Comparison of ENCODE assay signal across 15 cellular contexts in genomic region chr1:243561588-243562319, GRCh38.
DNase-seq lines count a peak whose midpoint lies in the region; ATAC-seq, FAIRE-seq and TF ChIP-seq lines count a peak whose summit lies in the region.
"Had no signal": no experiment of that assay in that cellular context is flagged by ENCODE, and none has a peak within 500 bp of the region (broad histone marks: within the 10 kb centered on the region; RNA-seq: fewer than 3 reads in every experiment).

No MANE protein-coding gene starts in this region.

- no peak overlapping the region for H3K9ac ChIP-seq in muscle layer of colon (ENCODE audit: low read length)
- H3K9ac ChIP-seq: GM23248 had no signal

- no peak for TF ChIP-seq POLR2A in A549 (IDR thresholded peaks at IDR 0.05; ENCODE audit: low read length)
- TF ChIP-seq POLR2A in H54 (IDR thresholded peaks at IDR 0.05; ENCODE audit: low read depth, low read length): no peak
- TF ChIP-seq POLR2A in transverse colon (IDR thresholded peaks at IDR 0.05): no peak

- TF ChIP-seq CTCF in A549 (IDR thresholded peaks at IDR 0.05): no peak
- TF ChIP-seq CTCF in transverse colon (IDR thresholded peaks at IDR 0.05): no peak

- no peak for TF ChIP-seq EP300 in A549 (IDR thresholded peaks at IDR 0.05)
- TF ChIP-seq EP300 in transverse colon (IDR thresholded peaks at IDR 0.05; ENCODE audit: low read depth): no peak

- no peak overlapping the region for H3K4me3 ChIP-seq in A549
- H3K4me3 ChIP-seq in muscle layer of colon (ENCODE audit: low read depth in 1 of 2, low read length in 2 of 2): no peak overlapping the region
- H3K4me3 ChIP-seq in transverse colon: no peak overlapping the region
- H3K4me3 ChIP-seq: GM23248 had no signal

- H3K27ac ChIP-seq in A549: no peak overlapping the region
- H3K27ac ChIP-seq in muscle layer of colon (ENCODE audit: low read depth, low read length): peak overlapping the region; percentile 0
- H3K27ac ChIP-seq in transverse colon: peak overlapping the region in 3 of 4 donors; percentile 51 to 64 (median 53)
- H3K27ac ChIP-seq: C4-2B, GM23248 had no signal

- no peak for ATAC-seq in A549

- POLR2A ChIA-PET in A549 (lab: Yijun Ruan, JAX): no interaction called here

- DNase-seq in A549 (ENCODE audit: low read depth in 1 of 2, low spot score in 1 of 2): no peak
- no peak for DNase-seq in H54 (ENCODE audit: insufficient read length, low spot score)
- no peak for DNase-seq in transverse colon
- no peak for DNase-seq in glomerular visceral epithelial cell (ENCODE audit: extremely low spot score)
- DNase-seq in HK-2 (ENCODE audit: unreplicated experiment): no peak
- DNase-seq: AML-193; Caco-2; CD4-positive, alpha-beta T cell; GM23248; HCEC 1CT; HFFc6 had no signal

- WGBS in A549 (ENCODE audit: missing lambda C conversion rate): 96% methylated on average over 2 of the region's 2 CpGs
- WGBS in transverse colon (ENCODE audit: low coverage in 1 of 2), 2 donors: 88 to 98% methylated on average over 2 of the region's 2 CpGs

- CTCF ChIA-PET in A549 (lab: Yijun Ruan, JAX): no interaction called here

- H3K4me2 ChIP-seq in A549: no peak overlapping the region

- H3K27me3 ChIP-seq in muscle layer of colon (ENCODE audit: control insufficient read depth in 1 of 2, insufficient read depth in 2 of 2, low read length in 2 of 2) (no peaks in the 10 kb centered on the region), transverse colon (no peaks in the 10 kb centered on the region)

- H3K9me3 ChIP-seq in A549 (peaks cover 8% of the 10 kb centered on the region; the same call in 1 of the 3 replicates), muscle layer of colon (ENCODE audit: low read length) (no peaks in the 10 kb centered on the region), transverse colon (no peaks in the 10 kb centered on the region)
- H3K9me3 ChIP-seq: Caco-2 had no signal

- intact Hi-C loops in transverse colon (cut with DNase I; ENCODE audit: low total_unique reads): no loop called here

- H3K4me1 ChIP-seq in A549: peaks cover 17% of the 10 kb centered on the region
- peaks cover 8% of the 10 kb centered on the region for H3K4me1 ChIP-seq in muscle layer of colon (ENCODE audit: insufficient read depth, low read length)
- no peaks in the 10 kb centered on the region for H3K4me1 ChIP-seq in transverse colon
- H3K4me1 ChIP-seq: Caco-2 had no signal

- in situ Hi-C loops in transverse colon (cut with MboI; ENCODE audit: low pct_ligation_motif_present in 1 of 4, low pct_unique_long_range_greater_than_20kb in 1 of 4, low sequenced_read_pairs in 3 of 4): no loop called here

- TF ChIP-seq RAD21 in A549 (conservative IDR thresholded peaks at IDR 0.05 in 1 of 2, IDR thresholded peaks at IDR 0.05 in 1 of 2): no peak

- FAIRE-seq in A549 (lab: Jason Lieb, UNC) (peak; percentile 36), H54 (lab: Jason Lieb, UNC) (peak; percentile 45)
- FAIRE-seq: GM12891, GM19239 had no signal

- H3K36me3 ChIP-seq in muscle layer of colon (ENCODE audit: insufficient read depth, low read length): peaks cover 12% of the 10 kb centered on the region
- H3K36me3 ChIP-seq in transverse colon: no peaks in the 10 kb centered on the region

TF ChIP-seq in A549, 52 proteins besides CTCF, POLR2A, EP300 and RAD21:
- no peak for TF ChIP-seq CHD4 (IDR thresholded peaks at IDR 0.05; ENCODE audit: borderline replicate concordance)
- no peak for TF ChIP-seq ZFP36 (IDR thresholded peaks at IDR 0.05; ENCODE audit: borderline replicate concordance, partially characterized antibody)
- no peak for TF ChIP-seq NPAS2 (CRISPR knock-in tag; IDR thresholded peaks at IDR 0.05; ENCODE audit: borderline replicate concordance)
- no peak for TF ChIP-seq EHF (CRISPR knock-in tag; IDR thresholded peaks at IDR 0.05)
- TF ChIP-seq MAFK (IDR thresholded peaks at IDR 0.05; ENCODE audit: partially characterized antibody): no peak
- no peak for TF ChIP-seq FOSL2 (IDR thresholded peaks at IDR 0.05)
- no peak for TF ChIP-seq FOSL2 (CRISPR knock-in tag; IDR thresholded peaks at IDR 0.05)
- no peak for TF ChIP-seq HEYL (CRISPR knock-in tag; IDR thresholded peaks at IDR 0.05)
- TF ChIP-seq ATOH8 (CRISPR knock-in tag; IDR thresholded peaks at IDR 0.05; ENCODE audit: low read depth): no peak
- no peak for TF ChIP-seq HOXB5 (CRISPR knock-in tag; IDR thresholded peaks at IDR 0.05)
- TF ChIP-seq RARB (CRISPR knock-in tag; IDR thresholded peaks at IDR 0.05): no peak

Comparison
In these comparisons a context has a peak if more than half of its experiments do, and no peak if none do; other contexts are left out.
1. H3K27ac ChIP-seq: peak in muscle layer of colon (single experiment) and transverse colon (3 of 4); none in A549 (0 of 2).